In the genomic region with DNA sequence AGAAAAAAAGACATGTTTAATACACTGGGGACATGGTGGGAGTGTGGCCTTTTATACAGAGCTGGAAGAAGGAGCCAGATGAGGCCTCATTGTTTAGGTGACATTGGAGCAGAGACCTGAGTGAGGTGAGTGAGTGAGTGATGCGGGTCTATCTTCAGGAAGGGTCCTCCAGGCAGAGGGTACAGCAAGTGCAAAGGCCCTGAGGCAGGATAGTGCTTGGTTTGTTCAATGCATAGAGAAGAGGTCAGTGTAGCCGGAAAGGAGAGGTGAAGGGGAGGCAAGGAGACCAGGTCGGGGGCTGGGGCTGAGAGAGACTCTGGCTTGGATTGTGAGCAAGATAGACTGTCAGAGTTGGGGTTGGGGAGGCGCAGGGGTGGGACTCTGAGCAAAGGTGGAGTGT, we compare ENCODE assay signal across 30 cellular contexts. TPM values are rescaled to one million over a fixed set of nuclear protein-coding genes. Genes with fewer than 3 reads are reported as not detected.
"Had no signal": no experiment of that assay in that cellular context is flagged by ENCODE, and none has a peak within 500 bp of the region (broad histone marks: within the 10 kb centered on the region; RNA-seq: fewer than 3 reads in every experiment).

No MANE protein-coding gene starts in this region.

- ATAC-seq: naive thymus-derived CD8-positive, alpha-beta T cell; psoas muscle; right cardiac atrium; sciatic nerve; stimulated activated effector memory CD8-positive, alpha-beta T cell treated with anti-CD3 and anti-CD28 coated beads, Interleukin-12 subunit alpha, Interleukin-12 subunit beta, amount 100 ng/mL, for 72 hours; stimulated activated naive CD8-positive, alpha-beta T cell treated with anti-CD3 and anti-CD28 coated beads, Interleukin-15, Interleukin-2, amounts not matched to agents 100 U/mL and 50 U/mL, for 24 hours had no signal

- H3K4me3 ChIP-seq: neural progenitor cell, ovary, psoas muscle, skin epidermis, smooth muscle cell, spleen, suprapubic skin, testis, tibial artery, transverse colon, upper lobe of left lung, vagina had no signal

- H3K4me3 Mint-ChIP-seq: naive B cell; naive thymus-derived CD8-positive, alpha-beta T cell; natural killer cell treated with Interleukin-12 subunit alpha and Interleukin-12 subunit beta and Interleukin-15 and Interleukin-18, amount 100 ng/mL, for 72 hours; nephron progenitor cell; neural progenitor cell; stimulated activated effector memory CD8-positive, alpha-beta T cell treated with anti-CD3 and anti-CD28 coated beads, Interleukin-12 subunit alpha, Interleukin-12 subunit beta, amount 100 ng/mL, for 72 hours had no signal

- H3K36me3 Mint-ChIP-seq: naive thymus-derived CD8-positive, alpha-beta T cell; natural killer cell treated with Interleukin-12 subunit alpha and Interleukin-12 subunit beta and Interleukin-15 and Interleukin-18, amount 100 ng/mL, for 72 hours; neural progenitor cell; stimulated activated effector memory CD8-positive, alpha-beta T cell treated with anti-CD3 and anti-CD28 coated beads, Interleukin-12 subunit alpha, Interleukin-12 subunit beta, amount 100 ng/mL, for 72 hours had no signal

- H3K9me3 ChIP-seq: ovary, psoas muscle, spleen, suprapubic skin, testis, tibial artery, transverse colon, upper lobe of left lung, vagina had no signal

- H3K9ac ChIP-seq: neural progenitor cell, parathyroid adenoma had no signal

- H2AFZ ChIP-seq: neural progenitor cell, parathyroid adenoma had no signal

- H3K79me2 ChIP-seq: parathyroid adenoma had no signal

- H3K27ac Mint-ChIP-seq: natural killer cell treated with Interleukin-12 subunit alpha and Interleukin-12 subunit beta and Interleukin-15 and Interleukin-18, amount 100 ng/mL, for 72 hours; nephron progenitor cell; neural progenitor cell; progenitor cell of endocrine pancreas; stimulated activated effector memory CD8-positive, alpha-beta T cell treated with anti-CD3 and anti-CD28 coated beads, Interleukin-12 subunit alpha, Interleukin-12 subunit beta, amount 100 ng/mL, for 72 hours had no signal

- H3K27me3 ChIP-seq: neural progenitor cell, ovary, testis, upper lobe of left lung, vagina had no signal

- H3K36me3 ChIP-seq: neural progenitor cell, ovary, spleen, suprapubic skin, tibial artery, transverse colon, upper lobe of left lung, vagina had no signal

- H3K27ac ChIP-seq: neural progenitor cell, ovary, parathyroid adenoma, psoas muscle, skin epidermis, spleen, suprapubic skin, testis, tibial artery, transverse colon, upper lobe of left lung, vagina had no signal

- H3K4me1 Mint-ChIP-seq: stimulated activated effector memory CD8-positive, alpha-beta T cell treated with anti-CD3 and anti-CD28 coated beads, Interleukin-12 subunit alpha, Interleukin-12 subunit beta, amount 100 ng/mL, for 72 hours had no signal

- DNase-seq: naive B cell; naive thymus-derived CD8-positive, alpha-beta T cell; nephron progenitor cell; occipital lobe; ovary; psoas muscle; right cardiac atrium; spleen; stimulated activated CD4-positive, alpha-beta T cell treated with anti-CD3 and anti-CD28 coated beads, Interleukin-12 subunit alpha, Interleukin-12 subunit beta, amount 100 ng/mL, for 4 hours; stimulated activated CD4-positive, alpha-beta T cell treated with anti-CD3 and anti-CD28 coated beads, Interleukin-1b, Interleukin-23, amount 100 ng/mL, for 48 hours; stimulated activated CD4-positive, alpha-beta T cell treated with anti-CD3 and anti-CD28 coated beads, Interleukin-4, amount 100 ng/mL, for 1 hour; stimulated activated CD4-positive, alpha-beta T cell treated with anti-CD3 and anti-CD28 coated beads, Interleukin-4, amount 100 ng/mL, for 4 hours; stimulated activated naive CD4-positive, alpha-beta T cell; stimulated activated naive CD8-positive, alpha-beta T cell treated with anti-CD3 and anti-CD28 coated beads, Interleukin-15, Interleukin-2, amounts not matched to agents 100 U/mL and 50 U/mL, for 24 hours; substantia nigra; testis; tibial artery; transverse colon; upper lobe of left lung had no signal

- H3K4me1 ChIP-seq: parathyroid adenoma, psoas muscle, spleen, suprapubic skin, tibial artery, transverse colon, upper lobe of left lung, vagina had no signal

- H3K4me2 ChIP-seq: neural progenitor cell, smooth muscle cell had no signal

- H3K9me3 Mint-ChIP-seq: naive B cell; naive thymus-derived CD8-positive, alpha-beta T cell; natural killer cell treated with Interleukin-12 subunit alpha and Interleukin-12 subunit beta and Interleukin-15 and Interleukin-18, amount 100 ng/mL, for 72 hours; nephron progenitor cell; neural progenitor cell; stimulated activated effector memory CD8-positive, alpha-beta T cell treated with anti-CD3 and anti-CD28 coated beads, Interleukin-12 subunit alpha, Interleukin-12 subunit beta, amount 100 ng/mL, for 72 hours had no signal

- FAIRE-seq: urothelium cell line had no signal

RNA-seq across cellular contexts. Expression of gene KCNG1, which starts 23.6 kb away (rescaled TPM):
- total RNA-seq: natural killer cell treated with Interleukin-12 subunit alpha and Interleukin-12 subunit beta and Interleukin-15 and Interleukin-18, amount 100 ng/mL, for 72 hours; psoas muscle had no signal
- polyA plus RNA-seq: naive thymus-derived CD8-positive, alpha-beta T cell had no signal
